8 cellular contexts compared by ENCODE assay signal in the genomic region with DNA sequence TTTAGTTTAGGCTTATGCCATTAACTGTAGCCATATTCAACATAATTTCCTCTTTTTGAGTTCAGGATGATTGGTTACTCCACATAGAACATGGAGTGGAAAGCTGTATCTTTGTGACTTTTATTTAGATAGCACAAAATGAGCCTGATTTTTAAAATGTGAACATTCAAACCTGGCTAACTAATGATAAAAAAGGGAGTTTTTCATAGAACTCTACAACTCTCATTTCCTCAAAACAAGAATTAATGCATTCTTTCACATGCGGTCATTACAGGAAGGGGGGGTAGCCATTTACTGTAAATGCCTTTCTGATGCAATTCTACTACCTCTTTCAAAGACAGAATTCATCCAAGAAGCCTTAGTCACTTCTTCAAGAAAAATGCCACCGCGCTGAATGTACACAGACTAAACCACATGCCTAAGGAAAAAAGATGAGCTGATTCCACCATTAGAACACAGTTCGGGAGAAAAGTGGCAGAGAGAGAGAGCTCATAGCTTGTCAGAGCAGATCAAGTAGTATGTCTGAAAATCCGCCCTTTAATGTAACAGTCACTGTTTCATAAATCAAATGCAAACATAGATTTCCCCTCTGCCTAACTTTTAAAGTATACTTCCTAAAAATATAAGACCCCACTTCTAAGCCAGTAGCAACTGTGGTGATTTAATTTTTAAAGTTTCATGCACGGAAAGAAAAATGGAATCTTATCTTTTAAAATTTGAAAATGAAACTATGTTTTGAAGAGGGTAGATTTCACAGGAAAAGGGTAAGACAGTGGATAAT.
DNase-seq lines count a peak whose midpoint lies in the region; ATAC-seq and TF ChIP-seq lines count a peak whose summit lies in the region.

No MANE protein-coding gene starts in this region.

- WGBS in endodermal cell (ENCODE audit: insufficient coverage in 1 of 2, insufficient read length in 1 of 2), 2 experiments, result 94 to 96% methylated on average over 4 to 6 of the region's 6 CpGs
- WGBS in trophoblast cell (ENCODE audit: extremely low coverage, insufficient coverage, insufficient read length), result no CpG with 5 or more reads among the region's 6 CpGs
- 41 to 57% (median 47%) methylated on average over 6 of the region's 6 CpGs for WGBS in ovary, 3 donors

- H4K91ac ChIP-seq in trophoblast cell (ENCODE audit: low read depth, low read length), result no peak overlapping the region

- H3K27ac ChIP-seq in endodermal cell (ENCODE audit: low read depth, low read length), result no peak overlapping the region
- H3K27ac ChIP-seq in trophoblast cell (ENCODE audit: low read depth, low read length), result no peak overlapping the region
- H3K27ac ChIP-seq in ovary, result no peak overlapping the region

- H3K4me1 Mint-ChIP-seq in endodermal cell, result no peaks in the 10 kb centered on the region

- H2AFZ ChIP-seq in trophoblast cell (ENCODE audit: insufficient read depth, low read length, poor library complexity), result no peak overlapping the region

- peaks cover 6% of the 10 kb centered on the region for H3K36me3 Mint-ChIP-seq in endodermal cell (ENCODE audit: low read depth)

- no peak overlapping the region for H2BK5ac ChIP-seq in trophoblast cell (ENCODE audit: low read depth, low read length, poor library complexity)

- no peaks in the 10 kb centered on the region for H3K9me3 Mint-ChIP-seq in endodermal cell

- no peak overlapping the region for H4K8ac ChIP-seq in trophoblast cell (ENCODE audit: low read depth, low read length)

- no peak for TF ChIP-seq POLR2A in ovary (IDR thresholded peaks at IDR 0.05)

- H2AK5ac ChIP-seq in trophoblast cell (ENCODE audit: low read length), result no peak overlapping the region

- intact Hi-C loops in ovary (cut with DNase I), result no loop called here

- peak; percentile 97 for DNase-seq in GM04504 (ENCODE audit: low read depth)
- peak; percentile 7 for DNase-seq in SKM-1 (lab: John Stamatoyannopoulos, UW; ENCODE audit: unreplicated experiment)
- no peak for DNase-seq in endodermal cell
- DNase-seq in trophoblast cell, result peak; percentile 94 to 98
- DNase-seq in NCI-H2029 (lab: John Stamatoyannopoulos, UW), result no peak
- DNase-seq in NCI-H510A treated with DMSO at 0.1 percent for 48 hours (lab: John Stamatoyannopoulos, UW), result no peak
- DNase-seq in ovary, result no peak

- no peaks in the 10 kb centered on the region for H3K4me1 ChIP-seq in endodermal cell (ENCODE audit: control insufficient read depth, insufficient read depth, low read length)
- H3K4me1 ChIP-seq in trophoblast cell (ENCODE audit: control insufficient read depth in 1 of 2, insufficient read depth in 2 of 2, low read length in 2 of 2), result no peaks in the 10 kb centered on the region
- peaks cover 13% of the 10 kb centered on the region for H3K4me1 ChIP-seq in ovary (ENCODE audit: insufficient read depth)

- H3K23ac ChIP-seq in trophoblast cell (ENCODE audit: low read length), result no peak overlapping the region

- H3K18ac ChIP-seq in trophoblast cell (ENCODE audit: low read length), result no peak overlapping the region

- H3K27ac Mint-ChIP-seq in endodermal cell, result no peak overlapping the region

- H3K27me3 Mint-ChIP-seq in endodermal cell (ENCODE audit: insufficient read depth), result no peaks in the 10 kb centered on the region

- no peak overlapping the region for H3K4me2 ChIP-seq in trophoblast cell (ENCODE audit: low read length)

- H2BK120ac ChIP-seq in trophoblast cell (ENCODE audit: insufficient read depth, low read length, poor library complexity), result no peak overlapping the region

- no peak overlapping the region for H3K4me3 Mint-ChIP-seq in endodermal cell

- H3K79me1 ChIP-seq in trophoblast cell (ENCODE audit: low read length), result no peaks in the 10 kb centered on the region

- H2BK12ac ChIP-seq in trophoblast cell (ENCODE audit: low read length), result no peak overlapping the region

- H3K9me3 ChIP-seq in endodermal cell (ENCODE audit: control insufficient read depth, low read length), result no peaks in the 10 kb centered on the region
- no peaks in the 10 kb centered on the region for H3K9me3 ChIP-seq in trophoblast cell (ENCODE audit: insufficient read depth, low read depth, low read length)
- H3K9me3 ChIP-seq in ovary, result no peaks in the 10 kb centered on the region

- H3K14ac ChIP-seq in trophoblast cell (ENCODE audit: low read length), result no peak overlapping the region

- no peak overlapping the region for H3K4me3 ChIP-seq in endodermal cell (ENCODE audit: low read length)
- no peak overlapping the region for H3K4me3 ChIP-seq in trophoblast cell (ENCODE audit: low read depth, low read length)
- H3K4me3 ChIP-seq in ovary, result no peak overlapping the region

- ATAC-seq in HG02938 (IDR thresholded peaks at IDR 0.05; ENCODE audit: unreplicated experiment), result peak; percentile 32

- no peak overlapping the region for H3K4ac ChIP-seq in trophoblast cell (ENCODE audit: low read depth, low read length)

- H4K12ac ChIP-seq in trophoblast cell (ENCODE audit: low read depth, low read length), result no peak overlapping the region

- H3K9ac ChIP-seq in endodermal cell (ENCODE audit: extremely low read depth, low read length, poor library complexity, severe bottlenecking), result no peak overlapping the region
- H3K9ac ChIP-seq in trophoblast cell (ENCODE audit: low read length), result no peak overlapping the region

- H3K36me3 ChIP-seq in endodermal cell (ENCODE audit: control insufficient read depth, insufficient read depth, low read length) (no peaks in the 10 kb centered on the region), trophoblast cell (ENCODE audit: control insufficient read depth in 1 of 2, insufficient read depth in 2 of 2, low read length in 2 of 2) (no peaks in the 10 kb centered on the region), ovary (no peaks in the 10 kb centered on the region)

- TF ChIP-seq CTCF in endodermal cell (conservative IDR thresholded peaks at IDR 0.05), result peak; percentile 21
- TF ChIP-seq CTCF in ovary (IDR thresholded peaks at IDR 0.05), result no peak

- no peaks in the 10 kb centered on the region for H3K79me2 ChIP-seq in trophoblast cell (ENCODE audit: control insufficient read depth, insufficient read depth, low read length, poor library complexity)

- TF ChIP-seq EP300 in ovary (IDR thresholded peaks at IDR 0.05), result no peak

- H3K27me3 ChIP-seq in endodermal cell (ENCODE audit: control insufficient read depth, insufficient read depth, low read length, poor library complexity, severe bottlenecking) (no peaks in the 10 kb centered on the region), trophoblast cell (ENCODE audit: insufficient read depth, low read length) (no peaks in the 10 kb centered on the region), ovary (no peaks in the 10 kb centered on the region)

Comparison
In these comparisons a context has a peak if more than half of its experiments do, and no peak if none do; other contexts are left out.
1. DNase-seq: peak in GM04504 (single experiment), SKM-1 (single experiment) and trophoblast cell (2 of 2); none in endodermal cell (single experiment), NCI-H2029 (single experiment), NCI-H510A treated with DMSO at 0.1 percent for 48 hours (single experiment) and ovary (0 of 5).